21 cellular contexts compared by ENCODE assay signal in genomic region chr10:18421726-18422293, GRCh38.
DNase-seq lines count a peak whose midpoint lies in the region; ATAC-seq, FAIRE-seq and TF ChIP-seq lines count a peak whose summit lies in the region.
"Had no signal": no experiment of that assay in that cellular context is flagged by ENCODE, and none has a peak within 500 bp of the region (broad histone marks: within the 10 kb centered on the region; RNA-seq: fewer than 3 reads in every experiment).

No MANE protein-coding gene starts in this region.

- H3K23ac ChIP-seq in IMR-90 (ENCODE audit: low read depth, low read length), result no peak overlapping the region

- no peak for FAIRE-seq in GM12878 (lab: Jason Lieb, UNC)
- FAIRE-seq: G401.6, GM18507, H1 had no signal

- H3K27me3 ChIP-seq in AG04450 (ENCODE audit: control insufficient read depth, insufficient read depth, low read length) (no peaks in the 10 kb centered on the region), IMR-90 (ENCODE audit: control insufficient read depth, insufficient read depth, low read length) (no peaks in the 10 kb centered on the region), OCI-LY1 (ENCODE audit: insufficient read depth, low read length) (no peaks in the 10 kb centered on the region), GM12878 (replicated peaks in 1 of 2; ENCODE audit: control insufficient read depth in 2 of 2, insufficient read depth in 2 of 2, low read length in 1 of 2) (no peaks in the 10 kb centered on the region), HAP-1 (ENCODE audit: low read depth) (no peaks in the 10 kb centered on the region)
- H3K27me3 ChIP-seq: BLaER1 had no signal

- CTCF ChIA-PET in AG04450 (lab: Charles Lee) (no interaction called here), IMR-90 (lab: Yijun Ruan, JAX) (interaction anchor here (0.6 to 1.5 kb wide), 3 partner anchors 10 to 236 kb away, joined by 3 read pairs; no protein-coding TSS in a partner anchor), GM12878 (lab: Yijun Ruan, JAX) (interaction anchor here (0.8 to 3.7 kb wide), 12 partner anchors 8 to 196 kb away, joined by 3 to 22 read pairs (median 4); no protein-coding TSS in a partner anchor)

- H3K79me1 ChIP-seq in IMR-90 (ENCODE audit: low read depth in 1 of 2, low read length in 2 of 2), result no peaks in the 10 kb centered on the region

- BruUV-seq in IMR-90 (replicated peaks; lab: Mats Ljungman, UMichigan) (no TSS peak), GM12878 (replicated peaks; lab: Mats Ljungman, UMichigan) (no TSS peak)

- in situ Hi-C loops in IMR-90 (cut with MboI; ENCODE audit: low sequenced_read_pairs) (no loop called here), GM12878 (cut with MboI) (no loop called here), HAP-1 (cut with MboI; ENCODE audit: low sequenced_read_pairs) (no loop called here)

- no peaks in the 10 kb centered on the region for H3F3A ChIP-seq in OCI-LY1 (ENCODE audit: insufficient read depth, low read length)

- H3K79me2 ChIP-seq in OCI-LY1 (ENCODE audit: insufficient read depth, low read length), result no peaks in the 10 kb centered on the region
- no peaks in the 10 kb centered on the region for H3K79me2 ChIP-seq in GM12878 (ENCODE audit: control insufficient read depth, insufficient read depth, low read length)

- no peak overlapping the region for H2AK9ac ChIP-seq in IMR-90 (replicated peaks; ENCODE audit: low read depth, low read length, poor library complexity)

- TF ChIP-seq RAD21 in IMR-90 (IDR thresholded peaks at IDR 0.05; ENCODE audit: low read length) (no peak), GM12878 (IDR thresholded peaks at IDR 0.05; ENCODE audit: insufficient read depth, low read depth, low read length) (no peak)

- RAD21 ChIA-PET in GM12878 (lab: Charles Lee; ENCODE audit: unreplicated experiment), result interaction anchor here (0.8 to 7.0 kb wide), 15 partner anchors 9 to 205 kb away, joined by 3 to 103 read pairs (median 3); no protein-coding TSS in a partner anchor

- no peak overlapping the region for H2AK5ac ChIP-seq in IMR-90 (ENCODE audit: low read depth, low read length)

- H4K20me1 ChIP-seq in IMR-90 (ENCODE audit: insufficient read depth, low read length) (no peaks in the 10 kb centered on the region), OCI-LY1 (ENCODE audit: insufficient read depth, low read length) (no peaks in the 10 kb centered on the region), GM12878 (ENCODE audit: control insufficient read depth, insufficient read depth) (no peaks in the 10 kb centered on the region)
- H4K20me1 ChIP-seq: BLaER1 had no signal

- ATAC-seq in IMR-90 (ENCODE audit: low read depth) (peak; percentile 80), GM12878 (peak; percentile 20), GM18505 (IDR thresholded peaks at IDR 0.05; ENCODE audit: unreplicated experiment) (no peak)
- ATAC-seq: CD8-positive, alpha-beta T cell; HCT116 had no signal

- POLR2A ChIA-PET in AG04450 (lab: Yijun Ruan, JAX) (interaction anchor here (0.8 kb wide), 1 partner anchor 107 kb away, joined by 3 read pairs; no protein-coding TSS in a partner anchor), IMR-90 (lab: Charles Lee; ENCODE audit: unreplicated experiment) (no interaction called here), GM12878 (lab: Charles Lee) (interaction anchor here (0.7 to 6.5 kb wide), 8 partner anchors 9 to 237 kb away, joined by 3 to 63 read pairs (median 4); no protein-coding TSS in a partner anchor)

- H3K36me3 ChIP-seq in IMR-90 (ENCODE audit: control insufficient read depth, insufficient read depth, low read length), result no peaks in the 10 kb centered on the region
- no peaks in the 10 kb centered on the region for H3K36me3 ChIP-seq in OCI-LY1 (ENCODE audit: insufficient read depth, low read length)
- H3K36me3 ChIP-seq in GM12878 (ENCODE audit: control insufficient read depth in 2 of 2, insufficient read depth in 2 of 2, low read length in 1 of 2), result no peaks in the 10 kb centered on the region
- H3K36me3 ChIP-seq in HAP-1 (replicated peaks), result no peaks in the 10 kb centered on the region
- H3K36me3 ChIP-seq: BLaER1 had no signal

- peak overlapping the region; percentile 50 for H2BK120ac ChIP-seq in IMR-90 (ENCODE audit: low read depth, low read length)

- SMC1A ChIA-PET in GM12878 (lab: Charles Lee; ENCODE audit: uncharacterized antibody, unreplicated experiment), result interaction anchor here (0.7 to 12.8 kb wide), 18 partner anchors 11 to 109 kb away, joined by 3 to 163 read pairs (median 5); no protein-coding TSS in a partner anchor

- H2BK20ac ChIP-seq in IMR-90 (ENCODE audit: low read depth, low read length), result peak overlapping the region; percentile 6

- H3K4me3 ChIP-seq in AG04450 (ENCODE audit: low read depth, low read length), result no peak overlapping the region
- no peak overlapping the region for H3K4me3 ChIP-seq in IMR-90 (ENCODE audit: insufficient read depth, low read depth, low read length)
- no peak overlapping the region for H3K4me3 ChIP-seq in OCI-LY1 (ENCODE audit: low read depth, low read length, poor library complexity, severe bottlenecking)
- H3K4me3 ChIP-seq in GM12878, result no peak overlapping the region
- H3K4me3 ChIP-seq in HAP-1, result no peak overlapping the region
- H3K4me3 ChIP-seq: BLaER1, GM23248 had no signal

- H2BK5ac ChIP-seq in IMR-90 (ENCODE audit: low read depth, low read length, poor library complexity, severe bottlenecking), result peak overlapping the region; percentile 92

- H2AFZ ChIP-seq in IMR-90 (replicated peaks; ENCODE audit: low read length, poor library complexity) (no peak overlapping the region), OCI-LY1 (ENCODE audit: low read length) (no peak overlapping the region), GM12878 (ENCODE audit: control insufficient read depth, low read depth, low read length) (no peak overlapping the region)
- H2AFZ ChIP-seq: GM23248 had no signal

- no CpG with 5 or more reads among the region's 7 CpGs for WGBS in IMR-90 (ENCODE audit: extremely low coverage in 2 of 2, insufficient read length in 1 of 2), 2 experiments
- 26% methylated on average over 7 of the region's 7 CpGs for WGBS in GM12878 (ENCODE audit: insufficient coverage, insufficient replicate concordance, low lambda C conversion rate, missing lambda C conversion rate)

- peak overlapping the region; percentile 48; the same call in 1 of the 3 replicates for H2BK15ac ChIP-seq in IMR-90 (ENCODE audit: low read depth, low read length)

- dilution Hi-C loops in IMR-90 (cut with HindIII; ENCODE audit: low sequenced_read_pairs, unreplicated experiment), result no loop called here

- peak overlapping the region; percentile 14; the same call in 1 of the 2 replicates for H3K56ac ChIP-seq in IMR-90 (ENCODE audit: extremely low read depth, insufficient read depth, low read length)

- peak overlapping the region; percentile 68 for H3K4ac ChIP-seq in IMR-90 (ENCODE audit: low read depth, low read length)

- peak overlapping the region; percentile 37; the same call in 1 of the 2 replicates for H4K91ac ChIP-seq in IMR-90 (ENCODE audit: insufficient read depth, low read depth, low read length)

- H3K9me3 ChIP-seq in AG04450 (ENCODE audit: control insufficient read depth, insufficient read depth, low read length), result no peaks in the 10 kb centered on the region
- no peaks in the 10 kb centered on the region for H3K9me3 ChIP-seq in IMR-90 (ENCODE audit: control insufficient read depth, insufficient read depth, low read length)
- no peaks in the 10 kb centered on the region for H3K9me3 ChIP-seq in OCI-LY1 (ENCODE audit: low read length)
- no peaks in the 10 kb centered on the region for H3K9me3 ChIP-seq in GM12878 (replicated peaks; ENCODE audit: control insufficient read depth, insufficient read depth, low read length)
- no peaks in the 10 kb centered on the region for H3K9me3 ChIP-seq in HAP-1
- H3K9me3 ChIP-seq: Caco-2 had no signal

- peak overlapping the region; percentile 7 to 42; a peak in 2 of 4 replicates for H4K8ac ChIP-seq in IMR-90 (ENCODE audit: low read depth in 2 of 2, low read length in 2 of 2)

- H3K9ac ChIP-seq in IMR-90 (ENCODE audit: low read depth, low read length), result peak overlapping the region; percentile 9; the same call in 1 of the 2 replicates
- H3K9ac ChIP-seq in OCI-LY1 (ENCODE audit: low read length), result no peak overlapping the region
- no peak overlapping the region for H3K9ac ChIP-seq in GM12878 (ENCODE audit: control insufficient read depth, insufficient read depth, low read length)
- H3K9ac ChIP-seq: BLaER1, GM23248 had no signal

- H3K14ac ChIP-seq in IMR-90 (replicated peaks; ENCODE audit: low read depth, low read length), result no peak overlapping the region

- TF ChIP-seq POLR2A in IMR-90 (IDR thresholded peaks at IDR 0.05; ENCODE audit: low read depth, low read length), result no peak
- no peak for TF ChIP-seq POLR2A in GM12878 (IDR thresholded peaks at IDR 0.05; ENCODE audit: low read depth, low read length)
- TF ChIP-seq POLR2A in GM18505 (IDR thresholded peaks at IDR 0.05; ENCODE audit: borderline replicate concordance, extremely low read depth, insufficient read depth, insufficient read length), result no peak

- no peak overlapping the region for H3K27ac ChIP-seq in AG04450 (ENCODE audit: low read depth, low read length)
- H3K27ac ChIP-seq in IMR-90 (ENCODE audit: insufficient read depth, low read length), result peak overlapping the region; percentile 64; the same call in 1 of the 2 replicates
- peak overlapping the region; percentile 2 for H3K27ac ChIP-seq in OCI-LY1 (ENCODE audit: low read depth, low read length, poor library complexity, severe bottlenecking)
- no peak overlapping the region for H3K27ac ChIP-seq in GM12878 (ENCODE audit: control insufficient read depth, insufficient read depth)
- H3K27ac ChIP-seq: BLaER1, C4-2B, GM23248 had no signal

- intact Hi-C loops in IMR-90 (cut with micrococcal nuclease) (loop anchor here (2.0 kb wide), 1 partner anchor 237 kb away; the partner anchor contains the start of gene ARL5B), GM12878 (cut with micrococcal nuclease; ENCODE audit: unreplicated experiment) (loop anchor here (5.0 kb wide), 1 partner anchor 50 kb away; no protein-coding TSS in a partner anchor)

- H3K4me2 ChIP-seq in IMR-90 (ENCODE audit: low read depth, low read length) (peak overlapping the region; percentile 72; the same call in 1 of the 2 replicates), OCI-LY1 (ENCODE audit: low read length) (peak overlapping the region; percentile 10), GM12878 (ENCODE audit: control insufficient read depth, insufficient read depth) (no peak overlapping the region)
- H3K4me2 ChIP-seq: BLaER1 had no signal

- H4K5ac ChIP-seq in IMR-90 (ENCODE audit: low read depth, low read length), result peak overlapping the region; percentile 72; the same call in 1 of the 2 replicates

- peaks cover 7% of the 10 kb centered on the region; the same call in 1 of the 2 replicates for H3K4me1 ChIP-seq in IMR-90 (ENCODE audit: control insufficient read depth, insufficient read depth, low read length)
- peaks cover 54% of the 10 kb centered on the region for H3K4me1 ChIP-seq in OCI-LY1 (ENCODE audit: insufficient read depth, low read length, severe bottlenecking)
- no peaks in the 10 kb centered on the region for H3K4me1 ChIP-seq in GM12878 (ENCODE audit: control insufficient read depth, insufficient read depth, low read length)
- peaks cover 15% of the 10 kb centered on the region for H3K4me1 ChIP-seq in HAP-1

- H3K18ac ChIP-seq in IMR-90 (ENCODE audit: low read depth, low read length), result peak overlapping the region; percentile 83; the same call in 1 of the 2 replicates

- peak; percentile 39 for DNase-seq in AG04450 (ENCODE audit: low read depth, low spot score)
- peak; percentile 74 for DNase-seq in IMR-90
- no peak for DNase-seq in GM12878 (ENCODE audit: low read depth, low spot score)
- DNase-seq in HAP-1 (ENCODE audit: low spot score in 2 of 2), result no peak
- no peak for DNase-seq in NCI-H1048 (lab: John Stamatoyannopoulos, UW)
- no peak for DNase-seq in kidney tubule cell (ENCODE audit: low spot score)
- DNase-seq: Caco-2; CD4-positive, CD25-positive, alpha-beta regulatory T cell; CD8-positive, alpha-beta T cell; DMS153; DND-41; GM23248; H7 had no signal

- H3K9me2 ChIP-seq in OCI-LY1 (ENCODE audit: low read depth, low read length), result no peaks in the 10 kb centered on the region

- H3K9me1 ChIP-seq in IMR-90 (ENCODE audit: insufficient read depth, low read length), result peaks cover 3% of the 10 kb centered on the region; the same call in 1 of the 2 replicates

- no peak for TF ChIP-seq EP300 in GM12878 (IDR thresholded peaks at IDR 0.05; ENCODE audit: borderline replicate concordance in 1 of 2, control insufficient read depth in 1 of 2, low read depth in 2 of 2, low read length in 2 of 2)

- TF ChIP-seq CTCF in AG04450 (IDR thresholded peaks at IDR 0.05; ENCODE audit: low read depth, low read length), result no peak
- TF ChIP-seq CTCF in IMR-90 (conservative IDR thresholded peaks at IDR 0.05; ENCODE audit: low read depth, low read length), result no peak
- TF ChIP-seq CTCF in OCI-LY1 (IDR thresholded peaks at IDR 0.05; ENCODE audit: low read length), result no peak
- no peak for TF ChIP-seq CTCF in GM12878 (IDR thresholded peaks at IDR 0.05 in 2 of 3, conservative IDR thresholded peaks at IDR 0.05 in 1 of 3; ENCODE audit: control insufficient read depth in 2 of 3, extremely low read depth in 1 of 3, insufficient read depth in 1 of 3, low read depth in 3 of 3, low read length in 3 of 3)

Comparison
In these comparisons a context has a peak if more than half of its experiments do, and no peak if none do; other contexts are left out.
1. DNase-seq: peak in AG04450 (single experiment) and IMR-90 (single experiment); none in GM12878 (single experiment), HAP-1 (0 of 2), NCI-H1048 (single experiment) and kidney tubule cell (single experiment).
2. H3K27ac ChIP-seq: peak in IMR-90 (single experiment) and OCI-LY1 (single experiment); none in AG04450 (single experiment) and GM12878 (single experiment).